Comparison of ENCODE assay signal across 1 cellular context in genomic region chr17:4939804-4940624, GRCh38.
TF ChIP-seq lines count a peak whose summit lies in the region.

Gene RNF167, plus strand, starts transcription at chr17:4940268. Its CDS starts 642 bp downstream, at chr17:4940910.
A gene with protein sequence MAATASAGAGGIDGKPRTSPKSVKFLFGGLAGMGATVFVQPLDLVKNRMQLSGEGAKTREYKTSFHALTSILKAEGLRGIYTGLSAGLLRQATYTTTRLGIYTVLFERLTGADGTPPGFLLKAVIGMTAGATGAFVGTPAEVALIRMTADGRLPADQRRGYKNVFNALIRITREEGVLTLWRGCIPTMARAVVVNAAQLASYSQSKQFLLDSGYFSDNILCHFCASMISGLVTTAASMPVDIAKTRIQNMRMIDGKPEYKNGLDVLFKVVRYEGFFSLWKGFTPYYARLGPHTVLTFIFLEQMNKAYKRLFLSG (minus strand): TSS chr17:4940046. CDS start chr17:4939910, 136 bp downstream.

TF ChIP-seq in WTC11, 78 proteins besides CTCF, POLR2A, EP300 and RAD21 (continued from another document and continues in another):
- TF ChIP-seq, protein P1, sequence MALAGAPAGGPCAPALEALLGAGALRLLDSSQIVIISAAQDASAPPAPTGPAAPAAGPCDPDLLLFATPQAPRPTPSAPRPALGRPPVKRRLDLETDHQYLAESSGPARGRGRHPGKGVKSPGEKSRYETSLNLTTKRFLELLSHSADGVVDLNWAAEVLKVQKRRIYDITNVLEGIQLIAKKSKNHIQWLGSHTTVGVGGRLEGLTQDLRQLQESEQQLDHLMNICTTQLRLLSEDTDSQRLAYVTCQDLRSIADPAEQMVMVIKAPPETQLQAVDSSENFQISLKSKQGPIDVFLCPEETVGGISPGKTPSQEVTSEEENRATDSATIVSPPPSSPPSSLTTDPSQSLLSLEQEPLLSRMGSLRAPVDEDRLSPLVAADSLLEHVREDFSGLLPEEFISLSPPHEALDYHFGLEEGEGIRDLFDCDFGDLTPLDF (CRISPR knock-in tag; IDR thresholded peaks at IDR 0.05) = no peak
- TF ChIP-seq SOX15 (CRISPR knock-in tag; IDR thresholded peaks at IDR 0.05) = no peak
- TF ChIP-seq E2F4 (CRISPR knock-in tag; IDR thresholded peaks at IDR 0.05; ENCODE audit: borderline replicate concordance, low read depth) = peak; percentile 38; the same call in 1 of the 2 replicates
- TF ChIP-seq ZNF232 (CRISPR knock-in tag; IDR thresholded peaks at IDR 0.05) = no peak
- no peak for TF ChIP-seq ZBTB21 (CRISPR knock-in tag; IDR thresholded peaks at IDR 0.05; ENCODE audit: borderline replicate concordance)
- peak; percentile 55; the same call in 1 of the 2 replicates for TF ChIP-seq EMX1 (CRISPR knock-in tag; IDR thresholded peaks at IDR 0.05)
- TF ChIP-seq GRHL2 (CRISPR knock-in tag; IDR thresholded peaks at IDR 0.05; ENCODE audit: insufficient replicate concordance, severe bottlenecking) = no peak
- TF ChIP-seq JAZF1 (CRISPR knock-in tag; IDR thresholded peaks at IDR 0.05) = no peak
- TF ChIP-seq, protein P2, sequence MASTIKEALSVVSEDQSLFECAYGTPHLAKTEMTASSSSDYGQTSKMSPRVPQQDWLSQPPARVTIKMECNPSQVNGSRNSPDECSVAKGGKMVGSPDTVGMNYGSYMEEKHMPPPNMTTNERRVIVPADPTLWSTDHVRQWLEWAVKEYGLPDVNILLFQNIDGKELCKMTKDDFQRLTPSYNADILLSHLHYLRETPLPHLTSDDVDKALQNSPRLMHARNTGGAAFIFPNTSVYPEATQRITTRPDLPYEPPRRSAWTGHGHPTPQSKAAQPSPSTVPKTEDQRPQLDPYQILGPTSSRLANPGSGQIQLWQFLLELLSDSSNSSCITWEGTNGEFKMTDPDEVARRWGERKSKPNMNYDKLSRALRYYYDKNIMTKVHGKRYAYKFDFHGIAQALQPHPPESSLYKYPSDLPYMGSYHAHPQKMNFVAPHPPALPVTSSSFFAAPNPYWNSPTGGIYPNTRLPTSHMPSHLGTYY (CRISPR knock-in tag; IDR thresholded peaks at IDR 0.05) = no peak
- no peak for TF ChIP-seq NR2C2 (CRISPR knock-in tag; IDR thresholded peaks at IDR 0.05)
- TF ChIP-seq ATF1 (CRISPR knock-in tag; IDR thresholded peaks at IDR 0.05) = no peak
- no peak for TF ChIP-seq ZNF121 (CRISPR knock-in tag; IDR thresholded peaks at IDR 0.05)
- TF ChIP-seq GABPB1 (CRISPR knock-in tag; IDR thresholded peaks at IDR 0.05) = 0 out of 2 replicates have a peak, but pooled peaks have one; percentile 2
- no peak for TF ChIP-seq IRF2 (CRISPR knock-in tag; IDR thresholded peaks at IDR 0.05; ENCODE audit: borderline replicate concordance, low read depth)
- TF ChIP-seq HMGXB4 (CRISPR knock-in tag; IDR thresholded peaks at IDR 0.05) = peak; percentile 72; the same call in 1 of the 2 replicates
- TF ChIP-seq PRDM15 (CRISPR knock-in tag; IDR thresholded peaks at IDR 0.05) = no peak
- no peak for TF ChIP-seq ELF4 (CRISPR knock-in tag; IDR thresholded peaks at IDR 0.05; ENCODE audit: low read depth)
- TF ChIP-seq, protein P3, sequence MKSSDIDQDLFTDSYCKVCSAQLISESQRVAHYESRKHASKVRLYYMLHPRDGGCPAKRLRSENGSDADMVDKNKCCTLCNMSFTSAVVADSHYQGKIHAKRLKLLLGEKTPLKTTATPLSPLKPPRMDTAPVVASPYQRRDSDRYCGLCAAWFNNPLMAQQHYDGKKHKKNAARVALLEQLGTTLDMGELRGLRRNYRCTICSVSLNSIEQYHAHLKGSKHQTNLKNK (CRISPR knock-in tag; IDR thresholded peaks at IDR 0.05) = no peak
- TF ChIP-seq ARID4B (CRISPR knock-in tag; IDR thresholded peaks at IDR 0.05; ENCODE audit: borderline replicate concordance) = no peak; the same call in 1 of the 2 replicates
- TF ChIP-seq USF1 (CRISPR knock-in tag; IDR thresholded peaks at IDR 0.05) = no peak
- no peak for TF ChIP-seq JUN (CRISPR knock-in tag; IDR thresholded peaks at IDR 0.05)
- TF ChIP-seq, protein P4, sequence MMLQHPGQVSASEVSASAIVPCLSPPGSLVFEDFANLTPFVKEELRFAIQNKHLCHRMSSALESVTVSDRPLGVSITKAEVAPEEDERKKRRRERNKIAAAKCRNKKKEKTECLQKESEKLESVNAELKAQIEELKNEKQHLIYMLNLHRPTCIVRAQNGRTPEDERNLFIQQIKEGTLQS (CRISPR knock-in tag; conservative IDR thresholded peaks at IDR 0.05) = no peak
- TF ChIP-seq GTF2I (CRISPR knock-in tag; conservative IDR thresholded peaks at IDR 0.05) = peak; percentile 88
- no peak for TF ChIP-seq CREM (CRISPR knock-in tag; IDR thresholded peaks at IDR 0.05)
- 0 out of 2 replicates have a peak, but pooled peaks have one; percentile 27 for TF ChIP-seq ZNF416 (CRISPR knock-in tag; IDR thresholded peaks at IDR 0.05)
- peak; percentile 63; the same call in 1 of the 2 replicates for TF ChIP-seq MYBL2 (CRISPR knock-in tag; IDR thresholded peaks at IDR 0.05)
- no peak for TF ChIP-seq RORB (CRISPR knock-in tag; IDR thresholded peaks at IDR 0.05)
- no peak for TF ChIP-seq FOXJ3 (CRISPR knock-in tag; IDR thresholded peaks at IDR 0.05; ENCODE audit: borderline replicate concordance)
- TF ChIP-seq ZSCAN18 (CRISPR knock-in tag; IDR thresholded peaks at IDR 0.05) = no peak
- TF ChIP-seq NFATC4 (CRISPR knock-in tag; IDR thresholded peaks at IDR 0.05) = no peak
- TF ChIP-seq, protein P5, sequence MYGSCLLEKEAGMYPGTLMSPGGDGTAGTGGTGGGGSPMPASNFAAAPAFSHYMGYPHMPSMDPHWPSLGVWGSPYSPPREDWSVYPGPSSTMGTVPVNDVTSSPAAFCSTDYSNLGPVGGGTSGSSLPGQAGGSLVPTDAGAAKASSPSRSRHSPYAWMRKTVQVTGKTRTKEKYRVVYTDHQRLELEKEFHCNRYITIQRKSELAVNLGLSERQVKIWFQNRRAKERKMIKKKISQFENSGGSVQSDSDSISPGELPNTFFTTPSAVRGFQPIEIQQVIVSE (CRISPR knock-in tag; IDR thresholded peaks at IDR 0.05; ENCODE audit: borderline replicate concordance) = no peak; the same call in 1 of the 2 replicates
- no peak; the same call in 1 of the 2 replicates for TF ChIP-seq USF2 (CRISPR knock-in tag; IDR thresholded peaks at IDR 0.05)
- TF ChIP-seq OVOL2 (CRISPR knock-in tag; IDR thresholded peaks at IDR 0.05; ENCODE audit: borderline replicate concordance) = no peak
- no peak for TF ChIP-seq TCF7 (CRISPR knock-in tag; IDR thresholded peaks at IDR 0.05; ENCODE audit: low read depth)
- no peak for TF ChIP-seq NR3C1 (CRISPR knock-in tag; conservative IDR thresholded peaks at IDR 0.05; ENCODE audit: low read depth)
- no peak for TF ChIP-seq ZNF219 (CRISPR knock-in tag; IDR thresholded peaks at IDR 0.05; ENCODE audit: borderline replicate concordance)
- TF ChIP-seq, protein P6, sequence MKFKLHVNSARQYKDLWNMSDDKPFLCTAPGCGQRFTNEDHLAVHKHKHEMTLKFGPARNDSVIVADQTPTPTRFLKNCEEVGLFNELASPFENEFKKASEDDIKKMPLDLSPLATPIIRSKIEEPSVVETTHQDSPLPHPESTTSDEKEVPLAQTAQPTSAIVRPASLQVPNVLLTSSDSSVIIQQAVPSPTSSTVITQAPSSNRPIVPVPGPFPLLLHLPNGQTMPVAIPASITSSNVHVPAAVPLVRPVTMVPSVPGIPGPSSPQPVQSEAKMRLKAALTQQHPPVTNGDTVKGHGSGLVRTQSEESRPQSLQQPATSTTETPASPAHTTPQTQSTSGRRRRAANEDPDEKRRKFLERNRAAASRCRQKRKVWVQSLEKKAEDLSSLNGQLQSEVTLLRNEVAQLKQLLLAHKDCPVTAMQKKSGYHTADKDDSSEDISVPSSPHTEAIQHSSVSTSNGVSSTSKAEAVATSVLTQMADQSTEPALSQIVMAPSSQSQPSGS (CRISPR knock-in tag; IDR thresholded peaks at IDR 0.05; ENCODE audit: borderline replicate concordance, low read depth) = no peak
